9 cellular contexts compared by ENCODE assay signal in genomic region chr4:35286434-35286833, GRCh38.
"Had no signal": no experiment of that assay in that cellular context is flagged by ENCODE, and none has a peak within 500 bp of the region (broad histone marks: within the 10 kb centered on the region; RNA-seq: fewer than 3 reads in every experiment).

No MANE protein-coding gene starts in this region.

- H3K27ac ChIP-seq: GM23248 had no signal

- H3K4me3 ChIP-seq: GM23248, HAP-1, K562 had no signal

- H3K4me1 ChIP-seq: HAP-1 had no signal

- DNase-seq: GM23248, GOT3, H7, HFFc6, KG1 had no signal

- H3K36me3 ChIP-seq: HAP-1 had no signal

- ATAC-seq: HCT116, K562 had no signal

- H3K9me3 ChIP-seq: HAP-1 had no signal

- H3K9ac ChIP-seq: GM23248 had no signal

- FAIRE-seq: HTR-8/SVneo, K562 had no signal

- H2AFZ ChIP-seq: GM23248 had no signal
